In genomic region chr3:1594940-1595339, GRCh38 we compare ENCODE assay signal across 11 cellular contexts.
"Had no signal": no experiment of that assay in that cellular context is flagged by ENCODE, and none has a peak within 500 bp of the region (broad histone marks: within the 10 kb centered on the region; RNA-seq: fewer than 3 reads in every experiment).

No MANE protein-coding gene starts in this region.

- H3K9ac ChIP-seq: GM23248 had no signal

- H3K4me2 ChIP-seq: GM23338 had no signal

- FAIRE-seq: H1, H54 had no signal

- ATAC-seq: GM23338, HCT116 had no signal

- DNase-seq: GM23248, GOT3, H7, H9, HCEC 1CT, HFFc6 had no signal

- H3K9me3 ChIP-seq: HAP-1 had no signal

- H3K4me1 ChIP-seq: HAP-1 had no signal

- H3K27ac ChIP-seq: GM23248 had no signal

- H2AFZ ChIP-seq: GM23248, GM23338 had no signal

- H3K36me3 ChIP-seq: HAP-1 had no signal

- H3K4me3 ChIP-seq: GM23248, GM23338, HAP-1 had no signal
